In genomic region chr10:71161429-71161828, GRCh38 we compare ENCODE assay signal across 11 cellular contexts. TPM values are rescaled to one million over a fixed set of nuclear protein-coding genes. Genes with fewer than 3 reads are reported as not detected.
A peak's percentile ranks its signal among the peaks of the same experiment; 100 is the strongest.
DNase-seq lines count a peak whose midpoint lies in the region; FAIRE-seq and TF ChIP-seq lines count a peak whose summit lies in the region.
"Had no signal": no experiment of that assay in that cellular context is flagged by ENCODE, and none has a peak within 500 bp of the region (broad histone marks: within the 10 kb centered on the region; RNA-seq: fewer than 3 reads in every experiment).

No MANE protein-coding gene starts in this region.

- H3K79me2 ChIP-seq in Karpas-422 (ENCODE audit: low read length), result no peaks in the 10 kb centered on the region
- no peaks in the 10 kb centered on the region for H3K79me2 ChIP-seq in astrocyte (ENCODE audit: insufficient read depth, low read length)

- peaks cover 11% of the 10 kb centered on the region for H3K27me3 Mint-ChIP-seq in astrocyte (ENCODE audit: low read depth, unreplicated experiment)

- no peak for FAIRE-seq in astrocyte (lab: Jason Lieb, UNC)

- H2AFZ ChIP-seq in Karpas-422 (ENCODE audit: low read length) (no peak overlapping the region), astrocyte (ENCODE audit: low read depth, low read length) (no peak overlapping the region)

- H3K4me3 ChIP-seq in Karpas-422 (ENCODE audit: low read length) (no peak overlapping the region), astrocyte (ENCODE audit: insufficient read depth, low read depth, low read length) (no peak overlapping the region)

- H3K36me3 Mint-ChIP-seq in astrocyte (ENCODE audit: low read depth, unreplicated experiment), result no peaks in the 10 kb centered on the region

- H3K9me3 ChIP-seq in Karpas-422 (ENCODE audit: low read length) (no peaks in the 10 kb centered on the region), astrocyte (ENCODE audit: insufficient read depth, low read depth, low read length) (no peaks in the 10 kb centered on the region)

- H3K4me2 ChIP-seq in Karpas-422 (ENCODE audit: low read depth, low read length, poor library complexity, severe bottlenecking) (no peak overlapping the region), astrocyte (ENCODE audit: low read length) (no peak overlapping the region)

- no peaks in the 10 kb centered on the region for H3K9me2 ChIP-seq in Karpas-422 (replicated peaks; ENCODE audit: insufficient read depth, low read length)

- H3K4me1 Mint-ChIP-seq in astrocyte (ENCODE audit: low read depth, unreplicated experiment), result no peaks in the 10 kb centered on the region

- H4K20me1 ChIP-seq in Karpas-422 (ENCODE audit: insufficient read depth, low read depth, low read length), result no peaks in the 10 kb centered on the region
- no peaks in the 10 kb centered on the region for H4K20me1 ChIP-seq in astrocyte (ENCODE audit: insufficient read depth, low read length)

- no peaks in the 10 kb centered on the region for H3K36me3 ChIP-seq in Karpas-422 (ENCODE audit: insufficient read depth, low read length)
- H3K36me3 ChIP-seq in astrocyte (ENCODE audit: insufficient read depth, low read length), result no peaks in the 10 kb centered on the region
- H3K36me3 ChIP-seq: WERI-Rb-1 had no signal

- H3K27me3 ChIP-seq in Karpas-422 (ENCODE audit: low read length) (no peaks in the 10 kb centered on the region), astrocyte (ENCODE audit: insufficient read depth, low read length) (peaks cover 9% of the 10 kb centered on the region)

- TF ChIP-seq CTCF in astrocyte (IDR thresholded peaks at IDR 0.05; ENCODE audit: insufficient read depth, low read depth, low read length), result no peak

- H3K27ac ChIP-seq in Karpas-422 (ENCODE audit: low read length), result no peak overlapping the region
- no peak overlapping the region for H3K27ac ChIP-seq in astrocyte (ENCODE audit: low read depth, low read length)
- no peak overlapping the region for H3K27ac ChIP-seq in substantia nigra (ENCODE audit: low read depth, low read length, poor library complexity, severe bottlenecking)
- H3K27ac ChIP-seq: WERI-Rb-1 had no signal

- no peak overlapping the region for H3K9ac ChIP-seq in Karpas-422 (ENCODE audit: low read length)
- no peak overlapping the region for H3K9ac ChIP-seq in astrocyte (ENCODE audit: low read length)

- H3K9me3 Mint-ChIP-seq in astrocyte (ENCODE audit: unreplicated experiment), result no peaks in the 10 kb centered on the region

- DNase-seq in ELR (ENCODE audit: low read depth) (peak; percentile 37), Karpas-422 (peak; percentile 60), astrocyte (ENCODE audit: low read depth) (peak; percentile 10), lung microvascular endothelial cell (ENCODE audit: low read depth in 2 of 2) (peak; percentile 24 to 61), cerebellum (ENCODE audit: low spot score) (no peak), OCI-M2 (lab: John Stamatoyannopoulos, UW; ENCODE audit: unreplicated experiment) (no peak), substantia nigra (lab: John Stamatoyannopoulos, UW) (no peak)
- DNase-seq: activated T-cell treated with anti-CD3 and anti-CD28 coated beads, Interleukin-2, amount 50 U/mL, for 4 hours; NCI-H226; stimulated activated CD4-positive, alpha-beta T cell treated with anti-CD3 and anti-CD28 coated beads, Interleukin-4, amount 100 ng/mL, for 1 hour; WERI-Rb-1 had no signal

- H3K27ac Mint-ChIP-seq in astrocyte (ENCODE audit: unreplicated experiment), result no peak overlapping the region

- H3K4me1 ChIP-seq in Karpas-422 (ENCODE audit: low read length) (peaks cover 7% of the 10 kb centered on the region), astrocyte (ENCODE audit: insufficient read depth, low read length) (no peaks in the 10 kb centered on the region)

- no peak overlapping the region for H3K4me3 Mint-ChIP-seq in astrocyte (ENCODE audit: unreplicated experiment)
- H3K4me3 Mint-ChIP-seq: activated T-cell treated with anti-CD3 and anti-CD28 coated beads, Interleukin-2, amount 50 U/mL, for 4 hours had no signal

RNA-seq across cellular contexts. Expression of gene UNC5B, which starts 50.9 kb away (rescaled TPM):
- total RNA-seq in Karpas-422 (2014; rRNA removed; shearing (Covaris generic); ENCODE audit: low replicate concordance), result not detected in 2 replicates
- 15.0 and 32.8 TPM in 2 replicates for total RNA-seq in astrocyte
- 10.9 and 12.9 TPM in 2 replicates for total RNA-seq in lung microvascular endothelial cell
- total RNA-seq in cerebellum, result 10.7 TPM

Comparison
In these comparisons a context has a peak if more than half of its experiments do, and no peak if none do; other contexts are left out.
1. DNase-seq: peak in ELR (single experiment), Karpas-422 (single experiment), astrocyte (single experiment) and lung microvascular endothelial cell (2 of 2); none in cerebellum (single experiment), OCI-M2 (single experiment) and substantia nigra (0 of 49).
2. RNA of gene UNC5B, which starts 50.9 kb away (total RNA-seq): 15.0 to 32.8 TPM in astrocyte, 10.9 to 12.9 TPM in lung microvascular endothelial cell and 10.7 TPM in cerebellum (single experiment); not detected in Karpas-422; every median in the first group is over 10 times any median in the second.